9 cellular contexts compared by ENCODE assay signal in the genomic region with DNA sequence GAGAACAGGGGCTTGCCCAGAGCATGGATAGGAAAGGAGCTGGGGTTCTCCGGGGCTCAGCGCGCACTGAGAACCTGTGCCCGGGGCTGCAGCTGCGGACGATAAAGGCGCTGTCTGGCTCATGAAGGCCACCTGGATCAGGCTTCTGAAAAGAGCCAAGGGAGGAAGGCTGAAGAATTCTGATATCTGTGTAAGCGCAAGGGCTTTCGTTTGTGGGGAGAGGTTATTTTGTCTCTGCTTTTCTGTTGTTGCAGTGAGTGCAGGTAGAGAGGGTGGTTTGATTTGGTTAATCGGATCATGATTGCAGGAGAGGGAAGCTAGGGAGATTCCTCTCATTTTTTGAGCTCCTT.
DNase-seq lines count a peak whose midpoint lies in the region; ATAC-seq and TF ChIP-seq lines count a peak whose summit lies in the region.
"Had no signal": no experiment of that assay in that cellular context is flagged by ENCODE, and none has a peak within 500 bp of the region (broad histone marks: within the 10 kb centered on the region; RNA-seq: fewer than 3 reads in every experiment).

No MANE protein-coding gene starts in this region.

- no peaks in the 10 kb centered on the region for H3K9me3 Mint-ChIP-seq in nephron progenitor cell

- peak; percentile 47 for DNase-seq in ELF-1 (ENCODE audit: low read depth, low spot score)
- peak; percentile 12 for DNase-seq in HuH-7 (ENCODE audit: low spot score)
- peak; percentile 72 for DNase-seq in cerebellar cortex (ENCODE audit: low spot score)
- DNase-seq in nephron progenitor cell = peak; percentile 30
- no peak for DNase-seq in ureter (ENCODE audit: low spot score)
- DNase-seq in HUDEP-2 (lab: John Stamatoyannopoulos, UW; ENCODE audit: unreplicated experiment in 76 of 76) = no peak
- DNase-seq: T-helper 9 cell had no signal

- no peak for TF ChIP-seq CTCF in nephron progenitor cell (IDR thresholded peaks at IDR 0.05)

- H3K4me3 Mint-ChIP-seq in nephron progenitor cell = peak overlapping the region; percentile 86

- no peak overlapping the region for H3K27ac Mint-ChIP-seq in nephron progenitor cell

- ATAC-seq in HG03460 (IDR thresholded peaks at IDR 0.05; ENCODE audit: unreplicated experiment) (no peak), HG02571 (IDR thresholded peaks at IDR 0.05; ENCODE audit: unreplicated experiment) (no peak)

- H3K36me3 Mint-ChIP-seq in nephron progenitor cell (ENCODE audit: low read depth) = no peaks in the 10 kb centered on the region

- peaks cover 15% of the 10 kb centered on the region for H3K4me1 Mint-ChIP-seq in nephron progenitor cell

- H3K27me3 Mint-ChIP-seq in nephron progenitor cell (ENCODE audit: low read depth, poor library complexity) = peaks cover 42% of the 10 kb centered on the region

Comparison
In these comparisons a context has a peak if more than half of its experiments do, and no peak if none do; other contexts are left out.
1. DNase-seq: peak in ELF-1 (single experiment), HuH-7 (single experiment), cerebellar cortex (single experiment) and nephron progenitor cell (single experiment); none in ureter (single experiment) and HUDEP-2 (0 of 76).